Comparison of ENCODE assay signal across 8 cellular contexts in the genomic region with DNA sequence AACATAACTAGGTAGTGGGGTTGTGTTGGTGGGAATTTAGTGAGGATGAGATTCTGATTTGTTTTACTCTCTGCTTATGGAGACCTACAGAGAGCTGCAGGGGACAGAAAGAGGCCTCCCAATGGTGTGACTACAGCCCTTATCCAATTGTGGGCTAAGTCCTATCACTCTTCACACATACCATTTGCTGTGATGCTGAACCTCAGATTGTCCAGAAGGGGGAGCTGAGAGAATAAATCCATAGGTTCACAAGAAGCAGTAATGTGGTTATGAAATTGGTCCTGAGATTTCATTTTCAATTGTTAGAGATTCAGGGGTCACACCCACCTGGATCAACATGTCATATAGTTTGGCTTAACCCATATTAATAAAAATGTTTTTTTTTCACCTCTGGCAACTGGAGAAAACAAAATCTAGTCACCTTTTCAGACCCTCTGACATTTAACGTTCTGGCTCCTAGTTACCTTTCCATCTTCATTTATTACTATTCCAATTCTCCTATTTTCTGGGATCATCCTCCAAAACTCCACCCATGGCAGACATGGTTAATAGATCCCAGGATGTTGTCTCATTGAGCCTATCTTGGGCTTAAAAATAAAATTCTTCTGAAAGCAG. TPM values are rescaled to one million over a fixed set of nuclear protein-coding genes. Genes with fewer than 3 reads are reported as not detected.
DNase-seq lines count a peak whose midpoint lies in the region; TF ChIP-seq lines count a peak whose summit lies in the region.

No MANE protein-coding gene starts in this region.

- H3K27ac ChIP-seq in HL-60 (replicated peaks), result no peak overlapping the region

- DNase-seq in NCI-H2081 (lab: John Stamatoyannopoulos, UW) (peak; percentile 10 to 28), NCI-H2081 treated with DMSO at 0.1 percent for 48 hours (lab: John Stamatoyannopoulos, UW) (no peak), HL-60 (ENCODE audit: low read depth in 1 of 2, low spot score in 1 of 2) (peak in 1 of 2 experiments; percentile 8), RPMI7951 (ENCODE audit: low read depth) (peak; percentile 33), foreskin fibroblast (peak; percentile 7 to 45), medulla oblongata (ENCODE audit: extremely low spot score) (no peak), amygdala (lab: John Stamatoyannopoulos, UW) (no peak)
- no peak for DNase-seq in activated naive CD4-positive, alpha-beta T cell treated with anti-CD3 and anti-CD28 coated beads, Interleukin-2, amount 50 U/mL, for 16 hours

- H3K27me3 ChIP-seq in HL-60 (ENCODE audit: insufficient read depth, poor library complexity, severe bottlenecking), result no peaks in the 10 kb centered on the region

- no peak overlapping the region for H3K4me3 ChIP-seq in HL-60 (replicated peaks; ENCODE audit: insufficient read depth, low read length)
- H3K4me3 ChIP-seq in foreskin fibroblast (ENCODE audit: low read depth in 1 of 2, low read length in 2 of 2), result no peak overlapping the region

- TF ChIP-seq CTCF in HL-60 (IDR thresholded peaks at IDR 0.05; ENCODE audit: insufficient read depth, low read length) (peak; percentile 76), foreskin fibroblast (IDR thresholded peaks at IDR 0.05; ENCODE audit: low read depth, low read length) (peak; percentile 72)

RNA-seq across cellular contexts. Expression of a gene that starts 53.3 kb away (rescaled TPM):
- not detected in 2 replicates for total RNA-seq in RPMI7951 (2014; rRNA removed; shearing (Covaris generic))

Comparison
In these comparisons a context has a peak if more than half of its experiments do, and no peak if none do; other contexts are left out.
1. DNase-seq: peak in NCI-H2081 (2 of 2), RPMI7951 (single experiment) and foreskin fibroblast (2 of 2); none in NCI-H2081 treated with DMSO at 0.1 percent for 48 hours (single experiment), medulla oblongata (single experiment), activated naive CD4-positive, alpha-beta T cell treated with anti-CD3 and anti-CD28 coated beads, Interleukin-2, amount 50 U/mL, for 16 hours (single experiment) and amygdala (0 of 56).